Comparison of ENCODE assay signal across 1 cellular context in the genomic region with DNA sequence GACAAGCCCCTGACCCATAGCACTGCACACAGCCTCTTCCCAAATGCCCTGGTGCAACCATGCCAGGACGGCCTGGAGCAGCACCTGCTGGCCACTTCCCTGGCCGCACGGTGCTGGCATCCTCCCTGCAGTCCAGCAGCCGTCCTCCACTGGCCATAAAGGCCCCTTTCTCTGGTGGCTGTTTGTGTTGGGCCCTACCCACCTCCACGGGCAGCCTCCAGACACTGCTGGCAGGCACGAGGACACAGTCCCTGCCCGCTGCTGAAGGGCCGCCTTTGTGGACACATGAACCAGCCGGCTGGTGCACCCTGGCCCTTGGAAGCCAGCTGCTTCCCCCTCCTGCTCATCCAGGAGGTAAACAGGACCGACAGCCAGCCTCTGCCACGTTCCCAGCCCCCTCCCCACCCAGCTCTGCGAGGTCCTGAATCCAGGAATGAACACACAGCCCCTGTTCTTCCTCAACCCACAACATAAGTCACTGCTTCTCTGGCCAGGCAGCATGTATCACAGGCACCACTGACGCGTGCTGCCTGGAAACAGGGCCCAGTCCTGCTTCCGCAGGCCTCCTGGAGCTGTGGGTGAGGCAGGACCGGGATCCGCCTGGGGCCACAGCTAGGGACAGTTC.
TF ChIP-seq lines count a peak whose summit lies in the region.

No MANE protein-coding gene starts in this region.

TF ChIP-seq in HepG2, 621 proteins besides CTCF, POLR2A, EP300 and RAD21 (continued from another document and continues in another):
- TF ChIP-seq, protein P1, sequence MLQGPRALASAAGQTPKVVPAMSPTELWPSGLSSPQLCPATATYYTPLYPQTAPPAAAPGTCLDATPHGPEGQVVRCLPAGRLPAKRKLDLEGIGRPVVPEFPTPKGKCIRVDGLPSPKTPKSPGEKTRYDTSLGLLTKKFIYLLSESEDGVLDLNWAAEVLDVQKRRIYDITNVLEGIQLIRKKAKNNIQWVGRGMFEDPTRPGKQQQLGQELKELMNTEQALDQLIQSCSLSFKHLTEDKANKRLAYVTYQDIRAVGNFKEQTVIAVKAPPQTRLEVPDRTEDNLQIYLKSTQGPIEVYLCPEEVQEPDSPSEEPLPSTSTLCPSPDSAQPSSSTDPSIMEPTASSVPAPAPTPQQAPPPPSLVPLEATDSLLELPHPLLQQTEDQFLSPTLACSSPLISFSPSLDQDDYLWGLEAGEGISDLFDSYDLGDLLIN (CRISPR knock-in tag; IDR thresholded peaks at IDR 0.05; ENCODE audit: borderline replicate concordance): no peak
- TF ChIP-seq ZNF709 (CRISPR knock-in tag; IDR thresholded peaks at IDR 0.05) (no peak), PCBP1 (IDR thresholded peaks at IDR 0.05; ENCODE audit: borderline replicate concordance, low read depth, low read length) (0 out of 2 replicates have a peak, but pooled peaks have one; percentile 50), ZNF629 (CRISPR knock-in tag; conservative IDR thresholded peaks at IDR 0.05) (no peak), ZNF34 (CRISPR knock-in tag; IDR thresholded peaks at IDR 0.05; ENCODE audit: borderline replicate concordance) (no peak), ZNF296 (CRISPR knock-in tag; conservative IDR thresholded peaks at IDR 0.05) (peak; percentile 91; the same call in 1 of the 2 replicates), AGO1 (IDR thresholded peaks at IDR 0.05; ENCODE audit: low read depth, low read length, poor library complexity, severe bottlenecking) (no peak), TP53 (CRISPR knock-in tag; conservative IDR thresholded peaks at IDR 0.05) (no peak; the same call in 1 of the 2 replicates), ZNF17 (CRISPR knock-in tag; IDR thresholded peaks at IDR 0.05) (no peak), ZBTB20 (CRISPR knock-in tag; IDR thresholded peaks at IDR 0.05; ENCODE audit: borderline replicate concordance, low read depth) (peak; percentile 74; the same call in 1 of the 2 replicates), PAX8 (CRISPR knock-in tag; IDR thresholded peaks at IDR 0.05; ENCODE audit: borderline replicate concordance) (no peak), ZNF383 (CRISPR knock-in tag; IDR thresholded peaks at IDR 0.05; ENCODE audit: borderline replicate concordance) (no peak), ZNF766 (CRISPR knock-in tag; IDR thresholded peaks at IDR 0.05; ENCODE audit: borderline replicate concordance) (no peak), ZNF350 (CRISPR knock-in tag; IDR thresholded peaks at IDR 0.05; ENCODE audit: borderline replicate concordance, low read depth) (peak; percentile 60; the same call in 1 of the 2 replicates), ZNF572 (CRISPR knock-in tag; IDR thresholded peaks at IDR 0.05) (0 out of 2 replicates have a peak, but pooled peaks have one; percentile 56), SALL2 (CRISPR knock-in tag; IDR thresholded peaks at IDR 0.05) (peak; percentile 65; the same call in 1 of the 2 replicates), ZMYM4 (CRISPR knock-in tag; IDR thresholded peaks at IDR 0.05) (0 out of 2 replicates have a peak, but pooled peaks have one; percentile 32), SMAD3 (CRISPR knock-in tag; IDR thresholded peaks at IDR 0.05) (0 out of 2 replicates have a peak, but pooled peaks have one; percentile 42), RNF2 (conservative IDR thresholded peaks at IDR 0.05; ENCODE audit: low read depth) (peak; percentile 77; the same call in 1 of the 2 replicates), SMYD3 (CRISPR knock-in tag; IDR thresholded peaks at IDR 0.05) (no peak), ZNF292 (CRISPR knock-in tag; IDR thresholded peaks at IDR 0.05; ENCODE audit: borderline replicate concordance, low read depth) (peak; percentile 98)
- TF ChIP-seq, protein P2, sequence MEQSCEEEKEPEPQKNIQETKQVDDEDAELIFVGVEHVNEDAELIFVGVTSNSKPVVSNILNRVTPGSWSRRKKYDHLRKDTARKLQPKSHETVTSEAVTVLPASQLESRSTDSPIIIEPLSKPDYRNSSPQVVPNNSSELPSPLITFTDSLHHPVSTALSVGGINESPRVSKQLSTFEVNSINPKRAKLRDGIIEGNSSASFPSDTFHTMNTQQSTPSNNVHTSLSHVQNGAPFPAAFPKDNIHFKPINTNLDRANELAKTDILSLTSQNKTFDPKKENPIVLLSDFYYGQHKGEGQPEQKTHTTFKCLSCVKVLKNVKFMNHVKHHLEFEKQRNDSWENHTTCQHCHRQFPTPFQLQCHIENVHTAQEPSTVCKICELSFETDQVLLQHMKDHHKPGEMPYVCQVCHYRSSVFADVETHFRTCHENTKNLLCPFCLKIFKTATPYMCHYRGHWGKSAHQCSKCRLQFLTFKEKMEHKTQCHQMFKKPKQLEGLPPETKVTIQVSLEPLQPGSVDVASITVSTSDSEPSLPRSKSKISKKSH (CRISPR knock-in tag; IDR thresholded peaks at IDR 0.05; ENCODE audit: borderline replicate concordance): peak; percentile 66; the same call in 1 of the 2 replicates
- TF ChIP-seq, protein P3, sequence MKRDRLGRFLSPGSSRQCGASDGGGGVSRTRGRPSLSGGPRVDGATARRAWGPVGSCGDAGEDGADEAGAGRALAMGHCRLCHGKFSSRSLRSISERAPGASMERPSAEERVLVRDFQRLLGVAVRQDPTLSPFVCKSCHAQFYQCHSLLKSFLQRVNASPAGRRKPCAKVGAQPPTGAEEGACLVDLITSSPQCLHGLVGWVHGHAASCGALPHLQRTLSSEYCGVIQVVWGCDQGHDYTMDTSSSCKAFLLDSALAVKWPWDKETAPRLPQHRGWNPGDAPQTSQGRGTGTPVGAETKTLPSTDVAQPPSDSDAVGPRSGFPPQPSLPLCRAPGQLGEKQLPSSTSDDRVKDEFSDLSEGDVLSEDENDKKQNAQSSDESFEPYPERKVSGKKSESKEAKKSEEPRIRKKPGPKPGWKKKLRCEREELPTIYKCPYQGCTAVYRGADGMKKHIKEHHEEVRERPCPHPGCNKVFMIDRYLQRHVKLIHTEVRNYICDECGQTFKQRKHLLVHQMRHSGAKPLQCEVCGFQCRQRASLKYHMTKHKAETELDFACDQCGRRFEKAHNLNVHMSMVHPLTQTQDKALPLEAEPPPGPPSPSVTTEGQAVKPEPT (CRISPR knock-in tag; IDR thresholded peaks at IDR 0.05; ENCODE audit: low read depth): no peak
- TF ChIP-seq, protein P4, sequence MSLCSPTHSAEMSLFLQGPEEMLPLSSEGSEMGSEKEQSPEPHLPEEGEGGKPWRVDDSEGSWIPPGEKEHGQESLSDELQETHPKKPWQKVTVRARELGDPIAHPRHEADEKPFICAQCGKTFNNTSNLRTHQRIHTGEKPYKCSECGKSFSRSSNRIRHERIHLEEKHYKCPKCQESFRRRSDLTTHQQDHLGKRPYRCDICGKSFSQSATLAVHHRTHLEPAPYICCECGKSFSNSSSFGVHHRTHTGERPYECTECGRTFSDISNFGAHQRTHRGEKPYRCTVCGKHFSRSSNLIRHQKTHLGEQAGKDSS (CRISPR knock-in tag; IDR thresholded peaks at IDR 0.05; ENCODE audit: borderline replicate concordance, low read depth): peak; percentile 42; the same call in 1 of the 2 replicates
- TF ChIP-seq, protein P5, sequence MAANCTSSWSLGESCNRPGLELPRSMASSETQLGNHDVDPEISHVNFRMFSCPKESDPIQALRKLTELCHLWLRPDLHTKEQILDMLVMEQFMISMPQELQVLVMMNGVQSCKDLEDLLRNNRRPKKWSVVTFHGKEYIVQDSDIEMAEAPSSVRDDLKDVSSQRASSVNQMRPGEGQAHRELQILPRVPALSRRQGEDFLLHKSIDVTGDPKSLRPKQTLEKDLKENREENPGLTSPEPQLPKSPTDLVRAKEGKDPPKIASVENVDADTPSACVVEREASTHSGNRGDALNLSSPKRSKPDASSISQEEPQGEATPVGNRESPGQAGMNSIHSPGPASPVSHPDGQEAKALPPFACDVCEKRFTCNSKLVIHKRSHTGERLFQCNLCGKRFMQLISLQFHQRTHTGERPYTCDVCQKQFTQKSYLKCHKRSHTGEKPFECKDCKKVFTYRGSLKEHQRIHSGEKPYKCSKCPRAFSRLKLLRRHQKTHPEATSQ (CRISPR knock-in tag; IDR thresholded peaks at IDR 0.05; ENCODE audit: borderline replicate concordance): no peak
- TF ChIP-seq, protein P6, sequence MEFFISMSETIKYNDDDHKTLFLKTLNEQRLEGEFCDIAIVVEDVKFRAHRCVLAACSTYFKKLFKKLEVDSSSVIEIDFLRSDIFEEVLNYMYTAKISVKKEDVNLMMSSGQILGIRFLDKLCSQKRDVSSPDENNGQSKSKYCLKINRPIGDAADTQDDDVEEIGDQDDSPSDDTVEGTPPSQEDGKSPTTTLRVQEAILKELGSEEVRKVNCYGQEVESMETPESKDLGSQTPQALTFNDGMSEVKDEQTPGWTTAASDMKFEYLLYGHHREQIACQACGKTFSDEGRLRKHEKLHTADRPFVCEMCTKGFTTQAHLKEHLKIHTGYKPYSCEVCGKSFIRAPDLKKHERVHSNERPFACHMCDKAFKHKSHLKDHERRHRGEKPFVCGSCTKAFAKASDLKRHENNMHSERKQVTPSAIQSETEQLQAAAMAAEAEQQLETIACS (CRISPR knock-in tag; IDR thresholded peaks at IDR 0.05): no peak
- TF ChIP-seq, protein P7, sequence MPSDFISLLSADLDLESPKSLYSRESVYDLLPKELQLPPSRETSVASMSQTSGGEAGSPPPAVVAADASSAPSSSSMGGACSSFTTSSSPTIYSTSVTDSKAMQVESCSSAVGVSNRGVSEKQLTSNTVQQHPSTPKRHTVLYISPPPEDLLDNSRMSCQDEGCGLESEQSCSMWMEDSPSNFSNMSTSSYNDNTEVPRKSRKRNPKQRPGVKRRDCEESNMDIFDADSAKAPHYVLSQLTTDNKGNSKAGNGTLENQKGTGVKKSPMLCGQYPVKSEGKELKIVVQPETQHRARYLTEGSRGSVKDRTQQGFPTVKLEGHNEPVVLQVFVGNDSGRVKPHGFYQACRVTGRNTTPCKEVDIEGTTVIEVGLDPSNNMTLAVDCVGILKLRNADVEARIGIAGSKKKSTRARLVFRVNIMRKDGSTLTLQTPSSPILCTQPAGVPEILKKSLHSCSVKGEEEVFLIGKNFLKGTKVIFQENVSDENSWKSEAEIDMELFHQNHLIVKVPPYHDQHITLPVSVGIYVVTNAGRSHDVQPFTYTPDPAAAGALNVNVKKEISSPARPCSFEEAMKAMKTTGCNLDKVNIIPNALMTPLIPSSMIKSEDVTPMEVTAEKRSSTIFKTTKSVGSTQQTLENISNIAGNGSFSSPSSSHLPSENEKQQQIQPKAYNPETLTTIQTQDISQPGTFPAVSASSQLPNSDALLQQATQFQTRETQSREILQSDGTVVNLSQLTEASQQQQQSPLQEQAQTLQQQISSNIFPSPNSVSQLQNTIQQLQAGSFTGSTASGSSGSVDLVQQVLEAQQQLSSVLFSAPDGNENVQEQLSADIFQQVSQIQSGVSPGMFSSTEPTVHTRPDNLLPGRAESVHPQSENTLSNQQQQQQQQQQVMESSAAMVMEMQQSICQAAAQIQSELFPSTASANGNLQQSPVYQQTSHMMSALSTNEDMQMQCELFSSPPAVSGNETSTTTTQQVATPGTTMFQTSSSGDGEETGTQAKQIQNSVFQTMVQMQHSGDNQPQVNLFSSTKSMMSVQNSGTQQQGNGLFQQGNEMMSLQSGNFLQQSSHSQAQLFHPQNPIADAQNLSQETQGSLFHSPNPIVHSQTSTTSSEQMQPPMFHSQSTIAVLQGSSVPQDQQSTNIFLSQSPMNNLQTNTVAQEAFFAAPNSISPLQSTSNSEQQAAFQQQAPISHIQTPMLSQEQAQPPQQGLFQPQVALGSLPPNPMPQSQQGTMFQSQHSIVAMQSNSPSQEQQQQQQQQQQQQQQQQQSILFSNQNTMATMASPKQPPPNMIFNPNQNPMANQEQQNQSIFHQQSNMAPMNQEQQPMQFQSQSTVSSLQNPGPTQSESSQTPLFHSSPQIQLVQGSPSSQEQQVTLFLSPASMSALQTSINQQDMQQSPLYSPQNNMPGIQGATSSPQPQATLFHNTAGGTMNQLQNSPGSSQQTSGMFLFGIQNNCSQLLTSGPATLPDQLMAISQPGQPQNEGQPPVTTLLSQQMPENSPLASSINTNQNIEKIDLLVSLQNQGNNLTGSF (CRISPR knock-in tag; IDR thresholded peaks at IDR 0.05): no peak
- TF ChIP-seq, protein P8, sequence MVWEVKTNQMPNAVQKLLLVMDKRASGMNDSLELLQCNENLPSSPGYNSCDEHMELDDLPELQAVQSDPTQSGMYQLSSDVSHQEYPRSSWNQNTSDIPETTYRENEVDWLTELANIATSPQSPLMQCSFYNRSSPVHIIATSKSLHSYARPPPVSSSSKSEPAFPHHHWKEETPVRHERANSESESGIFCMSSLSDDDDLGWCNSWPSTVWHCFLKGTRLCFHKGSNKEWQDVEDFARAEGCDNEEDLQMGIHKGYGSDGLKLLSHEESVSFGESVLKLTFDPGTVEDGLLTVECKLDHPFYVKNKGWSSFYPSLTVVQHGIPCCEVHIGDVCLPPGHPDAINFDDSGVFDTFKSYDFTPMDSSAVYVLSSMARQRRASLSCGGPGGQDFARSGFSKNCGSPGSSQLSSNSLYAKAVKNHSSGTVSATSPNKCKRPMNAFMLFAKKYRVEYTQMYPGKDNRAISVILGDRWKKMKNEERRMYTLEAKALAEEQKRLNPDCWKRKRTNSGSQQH (CRISPR knock-in tag; IDR thresholded peaks at IDR 0.05; ENCODE audit: low read depth): no peak
- TF ChIP-seq, protein P9, sequence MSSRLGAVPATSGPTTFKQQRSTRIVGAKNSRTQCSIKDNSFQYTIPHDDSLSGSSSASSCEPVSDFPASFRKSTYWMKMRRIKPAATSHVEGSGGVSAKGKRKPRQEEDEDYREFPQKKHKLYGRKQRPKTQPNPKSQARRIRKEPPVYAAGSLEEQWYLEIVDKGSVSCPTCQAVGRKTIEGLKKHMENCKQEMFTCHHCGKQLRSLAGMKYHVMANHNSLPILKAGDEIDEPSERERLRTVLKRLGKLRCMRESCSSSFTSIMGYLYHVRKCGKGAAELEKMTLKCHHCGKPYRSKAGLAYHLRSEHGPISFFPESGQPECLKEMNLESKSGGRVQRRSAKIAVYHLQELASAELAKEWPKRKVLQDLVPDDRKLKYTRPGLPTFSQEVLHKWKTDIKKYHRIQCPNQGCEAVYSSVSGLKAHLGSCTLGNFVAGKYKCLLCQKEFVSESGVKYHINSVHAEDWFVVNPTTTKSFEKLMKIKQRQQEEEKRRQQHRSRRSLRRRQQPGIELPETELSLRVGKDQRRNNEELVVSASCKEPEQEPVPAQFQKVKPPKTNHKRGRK (CRISPR knock-in tag; IDR thresholded peaks at IDR 0.05): no peak; the same call in 1 of the 2 replicates
